1 cellular context compared by ENCODE assay signal in the genomic region with DNA sequence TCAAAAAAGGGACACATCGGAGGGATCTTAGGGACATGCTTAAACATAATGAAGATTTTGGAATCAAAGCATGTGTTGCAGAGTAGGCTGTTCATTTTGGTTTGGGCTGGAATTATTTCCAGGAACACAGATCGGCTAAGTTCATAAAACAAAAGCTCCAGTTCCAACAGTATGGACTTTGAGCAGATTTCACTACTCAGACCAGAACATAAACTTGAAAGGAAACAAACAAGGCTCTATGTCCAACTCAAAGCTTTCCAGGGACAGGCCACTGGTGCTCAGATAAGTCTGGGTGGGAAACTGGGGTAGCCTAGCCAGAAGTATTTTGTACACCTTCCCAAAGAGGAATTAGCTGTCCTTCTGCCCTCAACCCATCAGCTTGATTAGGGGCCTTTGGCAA.
TF ChIP-seq lines count a peak whose summit lies in the region.

No MANE protein-coding gene starts in this region.

TF ChIP-seq in HepG2, 621 proteins besides CTCF, POLR2A, EP300 and RAD21:
- TF ChIP-seq CBX2 (IDR thresholded peaks at IDR 0.05; ENCODE audit: low read depth, low read length), result no peak
- no peak for TF ChIP-seq CBX2 (CRISPR knock-in tag; IDR thresholded peaks at IDR 0.05; ENCODE audit: low read depth)
- TF ChIP-seq ZNF30 (CRISPR knock-in tag; IDR thresholded peaks at IDR 0.05), result no peak
- no peak for TF ChIP-seq GPN1 (CRISPR knock-in tag; IDR thresholded peaks at IDR 0.05; ENCODE audit: borderline replicate concordance)
- TF ChIP-seq ZNF101 (CRISPR knock-in tag; IDR thresholded peaks at IDR 0.05; ENCODE audit: borderline replicate concordance, low read depth), result no peak
- TF ChIP-seq ZNF264 (CRISPR knock-in tag; IDR thresholded peaks at IDR 0.05), result no peak
- TF ChIP-seq JUND (CRISPR knock-in tag; IDR thresholded peaks at IDR 0.05), result no peak
- TF ChIP-seq BCL6 (CRISPR knock-in tag; IDR thresholded peaks at IDR 0.05), result peak; percentile 97
- TF ChIP-seq MAFK (conservative IDR thresholded peaks at IDR 0.05 in 1 of 2, IDR thresholded peaks at IDR 0.05 in 1 of 2; ENCODE audit: low read length in 2 of 2), result no peak
- no peak for TF ChIP-seq NFIC (IDR thresholded peaks at IDR 0.05; ENCODE audit: low read length)
- no peak for TF ChIP-seq AGO2 (optimal IDR thresholded peaks at IDR 0.05; ENCODE audit: low read depth, low read length)
- no peak for TF ChIP-seq ZNF326 (CRISPR knock-in tag; IDR thresholded peaks at IDR 0.05; ENCODE audit: borderline replicate concordance)
- no peak for TF ChIP-seq PLRG1 (conservative IDR thresholded peaks at IDR 0.05)
- TF ChIP-seq, protein P1, sequence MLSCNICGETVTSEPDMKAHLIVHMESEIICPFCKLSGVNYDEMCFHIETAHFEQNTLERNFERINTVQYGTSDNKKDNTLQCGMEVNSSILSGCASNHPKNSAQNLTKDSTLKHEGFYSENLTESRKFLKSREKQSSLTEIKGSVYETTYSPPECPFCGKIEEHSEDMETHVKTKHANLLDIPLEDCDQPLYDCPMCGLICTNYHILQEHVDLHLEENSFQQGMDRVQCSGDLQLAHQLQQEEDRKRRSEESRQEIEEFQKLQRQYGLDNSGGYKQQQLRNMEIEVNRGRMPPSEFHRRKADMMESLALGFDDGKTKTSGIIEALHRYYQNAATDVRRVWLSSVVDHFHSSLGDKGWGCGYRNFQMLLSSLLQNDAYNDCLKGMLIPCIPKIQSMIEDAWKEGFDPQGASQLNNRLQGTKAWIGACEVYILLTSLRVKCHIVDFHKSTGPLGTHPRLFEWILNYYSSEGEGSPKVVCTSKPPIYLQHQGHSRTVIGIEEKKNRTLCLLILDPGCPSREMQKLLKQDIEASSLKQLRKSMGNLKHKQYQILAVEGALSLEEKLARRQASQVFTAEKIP (CRISPR knock-in tag; IDR thresholded peaks at IDR 0.05; ENCODE audit: borderline replicate concordance), result no peak
- TF ChIP-seq RFXANK (CRISPR knock-in tag; IDR thresholded peaks at IDR 0.05), result no peak
- peak; percentile 55; the same call in 1 of the 2 replicates for TF ChIP-seq HMG20A (CRISPR knock-in tag; IDR thresholded peaks at IDR 0.05; ENCODE audit: borderline replicate concordance)
- TF ChIP-seq, protein P2, sequence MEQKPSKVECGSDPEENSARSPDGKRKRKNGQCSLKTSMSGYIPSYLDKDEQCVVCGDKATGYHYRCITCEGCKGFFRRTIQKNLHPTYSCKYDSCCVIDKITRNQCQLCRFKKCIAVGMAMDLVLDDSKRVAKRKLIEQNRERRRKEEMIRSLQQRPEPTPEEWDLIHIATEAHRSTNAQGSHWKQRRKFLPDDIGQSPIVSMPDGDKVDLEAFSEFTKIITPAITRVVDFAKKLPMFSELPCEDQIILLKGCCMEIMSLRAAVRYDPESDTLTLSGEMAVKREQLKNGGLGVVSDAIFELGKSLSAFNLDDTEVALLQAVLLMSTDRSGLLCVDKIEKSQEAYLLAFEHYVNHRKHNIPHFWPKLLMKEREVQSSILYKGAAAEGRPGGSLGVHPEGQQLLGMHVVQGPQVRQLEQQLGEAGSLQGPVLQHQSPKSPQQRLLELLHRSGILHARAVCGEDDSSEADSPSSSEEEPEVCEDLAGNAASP (CRISPR knock-in tag; IDR thresholded peaks at IDR 0.05; ENCODE audit: borderline replicate concordance), result no peak
- no peak for TF ChIP-seq RAD51 (IDR thresholded peaks at IDR 0.05; ENCODE audit: borderline replicate concordance)
- no peak for TF ChIP-seq ZNF431 (CRISPR knock-in tag; IDR thresholded peaks at IDR 0.05; ENCODE audit: borderline replicate concordance, low read depth)
- no peak for TF ChIP-seq GATA4 (IDR thresholded peaks at IDR 0.05; ENCODE audit: borderline replicate concordance, low read depth)
- no peak for TF ChIP-seq ZNF567 (CRISPR knock-in tag; IDR thresholded peaks at IDR 0.05; ENCODE audit: borderline replicate concordance)
- TF ChIP-seq, protein P3, sequence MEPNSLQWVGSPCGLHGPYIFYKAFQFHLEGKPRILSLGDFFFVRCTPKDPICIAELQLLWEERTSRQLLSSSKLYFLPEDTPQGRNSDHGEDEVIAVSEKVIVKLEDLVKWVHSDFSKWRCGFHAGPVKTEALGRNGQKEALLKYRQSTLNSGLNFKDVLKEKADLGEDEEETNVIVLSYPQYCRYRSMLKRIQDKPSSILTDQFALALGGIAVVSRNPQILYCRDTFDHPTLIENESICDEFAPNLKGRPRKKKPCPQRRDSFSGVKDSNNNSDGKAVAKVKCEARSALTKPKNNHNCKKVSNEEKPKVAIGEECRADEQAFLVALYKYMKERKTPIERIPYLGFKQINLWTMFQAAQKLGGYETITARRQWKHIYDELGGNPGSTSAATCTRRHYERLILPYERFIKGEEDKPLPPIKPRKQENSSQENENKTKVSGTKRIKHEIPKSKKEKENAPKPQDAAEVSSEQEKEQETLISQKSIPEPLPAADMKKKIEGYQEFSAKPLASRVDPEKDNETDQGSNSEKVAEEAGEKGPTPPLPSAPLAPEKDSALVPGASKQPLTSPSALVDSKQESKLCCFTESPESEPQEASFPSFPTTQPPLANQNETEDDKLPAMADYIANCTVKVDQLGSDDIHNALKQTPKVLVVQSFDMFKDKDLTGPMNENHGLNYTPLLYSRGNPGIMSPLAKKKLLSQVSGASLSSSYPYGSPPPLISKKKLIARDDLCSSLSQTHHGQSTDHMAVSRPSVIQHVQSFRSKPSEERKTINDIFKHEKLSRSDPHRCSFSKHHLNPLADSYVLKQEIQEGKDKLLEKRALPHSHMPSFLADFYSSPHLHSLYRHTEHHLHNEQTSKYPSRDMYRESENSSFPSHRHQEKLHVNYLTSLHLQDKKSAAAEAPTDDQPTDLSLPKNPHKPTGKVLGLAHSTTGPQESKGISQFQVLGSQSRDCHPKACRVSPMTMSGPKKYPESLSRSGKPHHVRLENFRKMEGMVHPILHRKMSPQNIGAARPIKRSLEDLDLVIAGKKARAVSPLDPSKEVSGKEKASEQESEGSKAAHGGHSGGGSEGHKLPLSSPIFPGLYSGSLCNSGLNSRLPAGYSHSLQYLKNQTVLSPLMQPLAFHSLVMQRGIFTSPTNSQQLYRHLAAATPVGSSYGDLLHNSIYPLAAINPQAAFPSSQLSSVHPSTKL (CRISPR knock-in tag; IDR thresholded peaks at IDR 0.05), result peak; percentile 19; the same call in 1 of the 2 replicates
- TF ChIP-seq ZNF850 (CRISPR knock-in tag; conservative IDR thresholded peaks at IDR 0.05), result no peak
- TF ChIP-seq PAX8 (CRISPR knock-in tag; IDR thresholded peaks at IDR 0.05; ENCODE audit: borderline replicate concordance), result no peak
- TF ChIP-seq ZNF75D (CRISPR knock-in tag; IDR thresholded peaks at IDR 0.05; ENCODE audit: borderline replicate concordance), result no peak
- peak; percentile 44; the same call in 1 of the 2 replicates for TF ChIP-seq GATAD2A (CRISPR knock-in tag; IDR thresholded peaks at IDR 0.05)
- TF ChIP-seq ZNF430 (CRISPR knock-in tag; IDR thresholded peaks at IDR 0.05), result no peak
- TF ChIP-seq HNF4A (CRISPR knock-in tag; IDR thresholded peaks at IDR 0.05), result peak; percentile 45; the same call in 1 of the 2 replicates
- no peak for TF ChIP-seq ZNF33A (CRISPR knock-in tag; IDR thresholded peaks at IDR 0.05; ENCODE audit: borderline replicate concordance)
- TF ChIP-seq BRCA1 (CRISPR knock-in tag; IDR thresholded peaks at IDR 0.05), result no peak
- no peak for TF ChIP-seq ZNF296 (CRISPR knock-in tag; conservative IDR thresholded peaks at IDR 0.05)
- TF ChIP-seq, protein P4, sequence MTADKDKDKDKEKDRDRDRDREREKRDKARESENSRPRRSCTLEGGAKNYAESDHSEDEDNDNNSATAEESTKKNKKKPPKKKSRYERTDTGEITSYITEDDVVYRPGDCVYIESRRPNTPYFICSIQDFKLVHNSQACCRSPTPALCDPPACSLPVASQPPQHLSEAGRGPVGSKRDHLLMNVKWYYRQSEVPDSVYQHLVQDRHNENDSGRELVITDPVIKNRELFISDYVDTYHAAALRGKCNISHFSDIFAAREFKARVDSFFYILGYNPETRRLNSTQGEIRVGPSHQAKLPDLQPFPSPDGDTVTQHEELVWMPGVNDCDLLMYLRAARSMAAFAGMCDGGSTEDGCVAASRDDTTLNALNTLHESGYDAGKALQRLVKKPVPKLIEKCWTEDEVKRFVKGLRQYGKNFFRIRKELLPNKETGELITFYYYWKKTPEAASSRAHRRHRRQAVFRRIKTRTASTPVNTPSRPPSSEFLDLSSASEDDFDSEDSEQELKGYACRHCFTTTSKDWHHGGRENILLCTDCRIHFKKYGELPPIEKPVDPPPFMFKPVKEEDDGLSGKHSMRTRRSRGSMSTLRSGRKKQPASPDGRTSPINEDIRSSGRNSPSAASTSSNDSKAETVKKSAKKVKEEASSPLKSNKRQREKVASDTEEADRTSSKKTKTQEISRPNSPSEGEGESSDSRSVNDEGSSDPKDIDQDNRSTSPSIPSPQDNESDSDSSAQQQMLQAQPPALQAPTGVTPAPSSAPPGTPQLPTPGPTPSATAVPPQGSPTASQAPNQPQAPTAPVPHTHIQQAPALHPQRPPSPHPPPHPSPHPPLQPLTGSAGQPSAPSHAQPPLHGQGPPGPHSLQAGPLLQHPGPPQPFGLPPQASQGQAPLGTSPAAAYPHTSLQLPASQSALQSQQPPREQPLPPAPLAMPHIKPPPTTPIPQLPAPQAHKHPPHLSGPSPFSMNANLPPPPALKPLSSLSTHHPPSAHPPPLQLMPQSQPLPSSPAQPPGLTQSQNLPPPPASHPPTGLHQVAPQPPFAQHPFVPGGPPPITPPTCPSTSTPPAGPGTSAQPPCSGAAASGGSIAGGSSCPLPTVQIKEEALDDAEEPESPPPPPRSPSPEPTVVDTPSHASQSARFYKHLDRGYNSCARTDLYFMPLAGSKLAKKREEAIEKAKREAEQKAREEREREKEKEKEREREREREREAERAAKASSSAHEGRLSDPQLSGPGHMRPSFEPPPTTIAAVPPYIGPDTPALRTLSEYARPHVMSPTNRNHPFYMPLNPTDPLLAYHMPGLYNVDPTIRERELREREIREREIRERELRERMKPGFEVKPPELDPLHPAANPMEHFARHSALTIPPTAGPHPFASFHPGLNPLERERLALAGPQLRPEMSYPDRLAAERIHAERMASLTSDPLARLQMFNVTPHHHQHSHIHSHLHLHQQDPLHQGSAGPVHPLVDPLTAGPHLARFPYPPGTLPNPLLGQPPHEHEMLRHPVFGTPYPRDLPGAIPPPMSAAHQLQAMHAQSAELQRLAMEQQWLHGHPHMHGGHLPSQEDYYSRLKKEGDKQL (CRISPR knock-in tag; IDR thresholded peaks at IDR 0.05; ENCODE audit: low read depth), result no peak
- no peak for TF ChIP-seq GABPB1 (CRISPR knock-in tag; IDR thresholded peaks at IDR 0.05)
- no peak for TF ChIP-seq ZNF749 (CRISPR knock-in tag; IDR thresholded peaks at IDR 0.05; ENCODE audit: borderline replicate concordance)
- no peak for TF ChIP-seq HDAC2 (CRISPR knock-in tag; IDR thresholded peaks at IDR 0.05)
- TF ChIP-seq HNF4G (IDR thresholded peaks at IDR 0.05; ENCODE audit: borderline replicate concordance, low read depth, low read length), result no peak
- TF ChIP-seq HNF4G (CRISPR knock-in tag; IDR thresholded peaks at IDR 0.05; ENCODE audit: borderline replicate concordance, low read depth), result no peak
- TF ChIP-seq ZNF816 (CRISPR knock-in tag; IDR thresholded peaks at IDR 0.05; ENCODE audit: borderline replicate concordance), result no peak
- no peak for TF ChIP-seq ISL2 (CRISPR knock-in tag; IDR thresholded peaks at IDR 0.05)
- TF ChIP-seq ZNF10 (CRISPR knock-in tag; IDR thresholded peaks at IDR 0.05; ENCODE audit: borderline replicate concordance, low read depth), result no peak
- no peak for TF ChIP-seq TOE1 (CRISPR knock-in tag; IDR thresholded peaks at IDR 0.05)
- TF ChIP-seq, protein P5, sequence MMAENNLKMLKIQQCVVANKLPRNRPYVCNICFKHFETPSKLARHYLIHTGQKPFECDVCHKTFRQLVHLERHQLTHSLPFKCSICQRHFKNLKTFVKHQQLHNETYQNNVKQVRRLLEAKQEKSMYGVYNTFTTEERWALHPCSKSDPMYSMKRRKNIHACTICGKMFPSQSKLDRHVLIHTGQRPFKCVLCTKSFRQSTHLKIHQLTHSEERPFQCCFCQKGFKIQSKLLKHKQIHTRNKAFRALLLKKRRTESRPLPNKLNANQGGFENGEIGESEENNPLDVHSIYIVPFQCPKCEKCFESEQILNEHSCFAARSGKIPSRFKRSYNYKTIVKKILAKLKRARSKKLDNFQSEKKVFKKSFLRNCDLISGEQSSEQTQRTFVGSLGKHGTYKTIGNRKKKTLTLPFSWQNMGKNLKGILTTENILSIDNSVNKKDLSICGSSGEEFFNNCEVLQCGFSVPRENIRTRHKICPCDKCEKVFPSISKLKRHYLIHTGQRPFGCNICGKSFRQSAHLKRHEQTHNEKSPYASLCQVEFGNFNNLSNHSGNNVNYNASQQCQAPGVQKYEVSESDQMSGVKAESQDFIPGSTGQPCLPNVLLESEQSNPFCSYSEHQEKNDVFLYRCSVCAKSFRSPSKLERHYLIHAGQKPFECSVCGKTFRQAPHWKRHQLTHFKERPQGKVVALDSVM (CRISPR knock-in tag; IDR thresholded peaks at IDR 0.05), result no peak
- no peak for TF ChIP-seq SOX13 (IDR thresholded peaks at IDR 0.05)
- peak in 1 of 2 experiments; percentile 35; a peak in 1 of 4 replicates for TF ChIP-seq SOX13 (CRISPR knock-in tag; conservative IDR thresholded peaks at IDR 0.05 in 1 of 2, IDR thresholded peaks at IDR 0.05 in 1 of 2)
- TF ChIP-seq NFE2 (CRISPR knock-in tag; IDR thresholded peaks at IDR 0.05), result no peak
TF ChIP-seq in HepG2: peak in this region for 6.
